8 cellular contexts compared by ENCODE assay signal in the genomic region with DNA sequence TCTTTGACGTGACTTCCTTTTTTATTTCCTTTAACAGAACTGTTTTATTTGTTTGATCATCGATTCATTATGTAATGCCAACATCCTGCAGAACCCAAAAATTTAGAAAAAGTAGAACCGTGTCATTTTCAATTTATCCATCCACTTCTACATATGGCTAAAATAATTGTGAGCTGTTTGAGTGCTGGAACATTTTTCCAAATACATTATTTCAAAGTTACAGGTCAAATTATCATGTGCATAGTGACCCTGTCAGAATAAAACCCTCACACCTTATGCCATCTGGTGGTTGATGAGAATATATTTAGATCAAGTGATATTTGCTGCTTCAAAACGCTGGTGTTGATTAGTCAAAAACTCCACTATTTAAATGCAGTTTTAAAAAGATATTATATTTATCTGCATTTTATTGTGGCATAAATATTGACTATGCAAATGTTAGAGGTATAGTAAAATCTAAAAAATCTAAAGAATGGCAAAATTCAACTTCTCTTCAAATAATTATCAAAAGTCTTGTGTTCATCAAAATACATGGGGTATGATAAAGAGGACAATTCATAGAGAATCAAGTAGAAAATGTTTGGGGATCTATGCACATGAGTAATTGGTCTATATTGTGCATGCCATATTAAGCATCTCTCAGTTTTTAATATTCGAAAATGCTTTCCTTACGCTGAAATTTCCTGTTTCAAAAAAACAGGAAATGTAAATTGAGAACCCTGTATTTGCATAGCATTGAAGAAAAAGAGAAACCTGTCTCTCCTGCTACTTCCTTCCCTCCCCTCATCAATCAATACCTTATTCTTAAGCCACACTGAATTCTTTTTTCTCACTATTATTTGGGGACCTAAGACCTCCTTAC. TPM values are rescaled to one million over a fixed set of nuclear protein-coding genes. Genes with fewer than 3 reads are reported as not detected.
DNase-seq lines count a peak whose midpoint lies in the region; ATAC-seq, FAIRE-seq and TF ChIP-seq lines count a peak whose summit lies in the region.

No MANE protein-coding gene starts in this region.

- TF ChIP-seq POLR2A in esophagus squamous epithelium (IDR thresholded peaks at IDR 0.05), result no peak

- FAIRE-seq in pancreas (lab: Jason Lieb, UNC), result peak; percentile 81

- WGBS in esophagus squamous epithelium, 2 donors, result 31 to 33% methylated on average over 6 of the region's 6 CpGs
- WGBS in pancreas, 2 donors, result 24 to 25% methylated on average over 6 of the region's 6 CpGs

- peak; percentile 41 to 73 (median 68) for ATAC-seq in pancreas
- no peak for ATAC-seq in GM21723 (IDR thresholded peaks at IDR 0.05; ENCODE audit: unreplicated experiment)

- no peak overlapping the region for H3K4me3 ChIP-seq in esophagus squamous epithelium
- peak overlapping the region in 1 of 4 donors; percentile 2 for H3K4me3 ChIP-seq in pancreas

- H3K4me1 ChIP-seq in esophagus squamous epithelium, result peaks cover 0 to 8% (median 0%) of the 10 kb centered on the region in 3 donors
- peaks cover 9 to 21% (median 16%) of the 10 kb centered on the region in 3 donors for H3K4me1 ChIP-seq in pancreas

- H3K27me3 ChIP-seq in esophagus squamous epithelium, result peaks cover 0 to 5% (median 0%) of the 10 kb centered on the region in 4 donors
- H3K27me3 ChIP-seq in pancreas, result no peaks in the 10 kb centered on the region

- DNase-seq in NCI-H146 (lab: John Stamatoyannopoulos, UW), result peak; percentile 22
- DNase-seq in NCI-H146 treated with DMSO at 0.1 percent for 48 hours (lab: John Stamatoyannopoulos, UW; ENCODE audit: unreplicated experiment), result no peak
- DNase-seq in SK-MEL-5 (ENCODE audit: low read depth, low spot score), result peak; percentile 77
- DNase-seq in esophagus squamous epithelium (lab: John Stamatoyannopoulos, UW), result no peak
- no peak for DNase-seq in pancreas
- no peak for DNase-seq in 8988T

- intact Hi-C loops in esophagus squamous epithelium (cut with DNase I) (loop anchor here (10.0 kb wide), 1 partner anchor 548 kb away; no protein-coding TSS in a partner anchor), pancreas (cut with DNase I) (loop anchor here in 2 of 3 donors (5.0 to 10.0 kb wide), 3 partner anchors 558 to 626 kb away; no protein-coding TSS in a partner anchor)

- H3K36me3 ChIP-seq in esophagus squamous epithelium (no peaks in the 10 kb centered on the region), pancreas (no peaks in the 10 kb centered on the region)

- no peak for TF ChIP-seq EP300 in Ishikawa (IDR thresholded peaks at IDR 0.05; ENCODE audit: borderline replicate concordance)

- H3K9me3 ChIP-seq in esophagus squamous epithelium, result no peaks in the 10 kb centered on the region
- H3K9me3 ChIP-seq in pancreas, result no peaks in the 10 kb centered on the region

- TF ChIP-seq CTCF in esophagus squamous epithelium (IDR thresholded peaks at IDR 0.05) (peak; percentile 17 to 71 (median 49)), pancreas (IDR thresholded peaks at IDR 0.05) (peak in 2 of 4 donors; percentile 10 to 32)

- H3K27ac ChIP-seq in esophagus squamous epithelium (no peak overlapping the region), pancreas (peak overlapping the region in 1 of 4 donors; percentile 4)

- peak; percentile 67 for TF ChIP-seq RAD21 in Ishikawa (IDR thresholded peaks at IDR 0.05; ENCODE audit: low read depth)

- in situ Hi-C loops in SK-MEL-5 (cut with HindIII; ENCODE audit: low pct_unique_long_range_greater_than_20kb, low sequenced_read_pairs), result no loop called here

TF ChIP-seq in Ishikawa, 13 proteins besides CTCF, POLR2A, EP300 and RAD21:
- no peak for TF ChIP-seq TCF12 (IDR thresholded peaks at IDR 0.05; ENCODE audit: low read depth)
- no peak for TF ChIP-seq CREB1 (IDR thresholded peaks at IDR 0.05; ENCODE audit: low read depth)
- no peak for TF ChIP-seq ZBTB7A (IDR thresholded peaks at IDR 0.05; ENCODE audit: low read depth)
- no peak for TF ChIP-seq EGR1 (IDR thresholded peaks at IDR 0.05)
- TF ChIP-seq, protein P1, sequence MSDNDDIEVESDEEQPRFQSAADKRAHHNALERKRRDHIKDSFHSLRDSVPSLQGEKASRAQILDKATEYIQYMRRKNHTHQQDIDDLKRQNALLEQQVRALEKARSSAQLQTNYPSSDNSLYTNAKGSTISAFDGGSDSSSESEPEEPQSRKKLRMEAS (IDR thresholded peaks at IDR 0.05), result no peak
- TF ChIP-seq, protein P2, sequence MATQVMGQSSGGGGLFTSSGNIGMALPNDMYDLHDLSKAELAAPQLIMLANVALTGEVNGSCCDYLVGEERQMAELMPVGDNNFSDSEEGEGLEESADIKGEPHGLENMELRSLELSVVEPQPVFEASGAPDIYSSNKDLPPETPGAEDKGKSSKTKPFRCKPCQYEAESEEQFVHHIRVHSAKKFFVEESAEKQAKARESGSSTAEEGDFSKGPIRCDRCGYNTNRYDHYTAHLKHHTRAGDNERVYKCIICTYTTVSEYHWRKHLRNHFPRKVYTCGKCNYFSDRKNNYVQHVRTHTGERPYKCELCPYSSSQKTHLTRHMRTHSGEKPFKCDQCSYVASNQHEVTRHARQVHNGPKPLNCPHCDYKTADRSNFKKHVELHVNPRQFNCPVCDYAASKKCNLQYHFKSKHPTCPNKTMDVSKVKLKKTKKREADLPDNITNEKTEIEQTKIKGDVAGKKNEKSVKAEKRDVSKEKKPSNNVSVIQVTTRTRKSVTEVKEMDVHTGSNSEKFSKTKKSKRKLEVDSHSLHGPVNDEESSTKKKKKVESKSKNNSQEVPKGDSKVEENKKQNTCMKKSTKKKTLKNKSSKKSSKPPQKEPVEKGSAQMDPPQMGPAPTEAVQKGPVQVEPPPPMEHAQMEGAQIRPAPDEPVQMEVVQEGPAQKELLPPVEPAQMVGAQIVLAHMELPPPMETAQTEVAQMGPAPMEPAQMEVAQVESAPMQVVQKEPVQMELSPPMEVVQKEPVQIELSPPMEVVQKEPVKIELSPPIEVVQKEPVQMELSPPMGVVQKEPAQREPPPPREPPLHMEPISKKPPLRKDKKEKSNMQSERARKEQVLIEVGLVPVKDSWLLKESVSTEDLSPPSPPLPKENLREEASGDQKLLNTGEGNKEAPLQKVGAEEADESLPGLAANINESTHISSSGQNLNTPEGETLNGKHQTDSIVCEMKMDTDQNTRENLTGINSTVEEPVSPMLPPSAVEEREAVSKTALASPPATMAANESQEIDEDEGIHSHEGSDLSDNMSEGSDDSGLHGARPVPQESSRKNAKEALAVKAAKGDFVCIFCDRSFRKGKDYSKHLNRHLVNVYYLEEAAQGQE (IDR thresholded peaks at IDR 0.05; ENCODE audit: low read depth), result no peak
- no peak for TF ChIP-seq TAF1 (IDR thresholded peaks at IDR 0.05; ENCODE audit: low read depth)
- TF ChIP-seq FOXM1 (IDR thresholded peaks at IDR 0.05; ENCODE audit: borderline replicate concordance, low read depth), result no peak

RNA-seq across cellular contexts. Expression of a gene that starts 39.7 kb away (rescaled TPM):
- not detected in 2 replicates for total RNA-seq in SK-MEL-5 (2014; rRNA removed; shearing (Covaris generic))
- not detected in 2 replicates for polyA plus RNA-seq in SK-MEL-5 (2015; cell fraction: cytosol; rRNA removed)
- polyA plus RNA-seq in SK-MEL-5 (2015; cell fraction: nucleus; rRNA removed), result not detected in 2 replicates
- total RNA-seq in esophagus squamous epithelium, result not detected
- total RNA-seq in pancreas, result under 1 TPM in 3 of 6 donors, not detected in 3; 0.60 to 0.81 (median 0.67) TPM
- under 1 TPM in 1 of 2 donors, not detected in 1; 0.14 TPM for polyA plus RNA-seq in pancreas

Comparison
In these comparisons a context has a peak if more than half of its experiments do, and no peak if none do; other contexts are left out.
1. DNase-seq: peak in NCI-H146 (single experiment) and SK-MEL-5 (single experiment); none in NCI-H146 treated with DMSO at 0.1 percent for 48 hours (single experiment), esophagus squamous epithelium (single experiment), pancreas (0 of 6) and 8988T (single experiment).